ENCODE assay signal across 25 cellular contexts in the genomic region with DNA sequence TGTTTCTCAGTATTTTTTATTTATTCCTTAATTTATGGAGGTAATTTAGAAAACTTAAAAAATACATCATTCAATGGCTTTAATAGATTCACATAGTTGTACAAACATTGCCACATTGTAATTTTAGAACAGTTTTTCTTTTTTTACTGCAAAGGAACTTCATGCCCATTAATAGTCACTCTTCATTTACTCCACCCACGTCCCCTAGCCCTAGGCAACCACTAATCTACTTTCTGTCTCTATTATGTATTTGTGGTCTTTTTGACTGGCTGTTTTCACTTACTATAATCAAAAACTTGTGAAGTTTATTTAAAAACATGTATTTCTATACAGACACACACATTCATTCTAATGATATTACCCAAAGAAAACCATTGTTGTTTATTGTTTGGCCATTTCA.
"Had no signal": no experiment of that assay in that cellular context is flagged by ENCODE, and none has a peak within 500 bp of the region (broad histone marks: within the 10 kb centered on the region; RNA-seq: fewer than 3 reads in every experiment).

No MANE protein-coding gene starts in this region.

- H3K36me3 ChIP-seq: esophagus squamous epithelium, gastrocnemius medialis, left lung, right atrium auricular region, transverse colon, vagina had no signal

- H3K27ac Mint-ChIP-seq: activated CD4-positive, alpha-beta memory T cell treated with anti-CD3 and anti-CD28 coated beads for 36 hours; activated naive CD8-positive, alpha-beta T cell treated with anti-CD3 and anti-CD28 coated beads for 36 hours; activated T-helper 1 cell treated with anti-CD3 and anti-CD28 coated beads, Interleukin-12 subunit alpha, Interleukin-12 subunit beta, Interleukin-2, Interleukin-4 antibody, amounts not matched to agents 30 ng/mL and 10 ng/mL and 1 ng/mL, durations not matched to agents 14 hours and 24 hours and 36 hours; effector memory CD8-positive, alpha-beta T cell; naive B cell; progenitor cell of endocrine pancreas; stimulated activated naive CD8-positive, alpha-beta T cell treated with anti-CD3 and anti-CD28 coated beads, Interleukin-15, Interleukin-2, amounts not matched to agents 100 ng/mL and 50 ng/mL, for 24 hours; WTC11 had no signal

- H3K27ac ChIP-seq: body of pancreas, esophagus squamous epithelium, gastrocnemius medialis, right atrium auricular region, skin epidermis, transverse colon, vagina had no signal

- H3K9me3 ChIP-seq: body of pancreas, esophagus squamous epithelium, gastrocnemius medialis, left lung, right atrium auricular region, transverse colon, vagina had no signal

- H3K27me3 Mint-ChIP-seq: activated CD4-positive, alpha-beta memory T cell treated with anti-CD3 and anti-CD28 coated beads for 36 hours; activated naive CD8-positive, alpha-beta T cell treated with anti-CD3 and anti-CD28 coated beads for 36 hours; effector memory CD8-positive, alpha-beta T cell; naive B cell; progenitor cell of endocrine pancreas; stimulated activated naive CD8-positive, alpha-beta T cell treated with anti-CD3 and anti-CD28 coated beads, Interleukin-15, Interleukin-2, amounts not matched to agents 100 ng/mL and 50 ng/mL, for 24 hours had no signal

- H3K4me3 ChIP-seq: body of pancreas, esophagus squamous epithelium, gastrocnemius medialis, left lung, right atrium auricular region, skin epidermis, transverse colon, vagina had no signal

- H3K4me1 Mint-ChIP-seq: activated naive CD8-positive, alpha-beta T cell treated with anti-CD3 and anti-CD28 coated beads for 36 hours; naive B cell; WTC11 had no signal

- H3K9me3 Mint-ChIP-seq: activated T-helper 1 cell treated with anti-CD3 and anti-CD28 coated beads, Interleukin-12 subunit alpha, Interleukin-12 subunit beta, Interleukin-2, Interleukin-4 antibody, amounts not matched to agents 30 ng/mL and 10 ng/mL and 1 ng/mL, durations not matched to agents 14 hours and 24 hours and 36 hours; effector memory CD8-positive, alpha-beta T cell had no signal

- ATAC-seq: body of pancreas; effector memory CD8-positive, alpha-beta T cell; gastrocnemius medialis; left lung; WTC11 had no signal

- H3K36me3 Mint-ChIP-seq: activated CD4-positive, alpha-beta memory T cell treated with anti-CD3 and anti-CD28 coated beads for 36 hours; activated naive CD8-positive, alpha-beta T cell treated with anti-CD3 and anti-CD28 coated beads for 36 hours; naive B cell had no signal

- H3K4me3 Mint-ChIP-seq: activated CD4-positive, alpha-beta memory T cell treated with anti-CD3 and anti-CD28 coated beads for 36 hours; activated naive CD8-positive, alpha-beta T cell treated with anti-CD3 and anti-CD28 coated beads for 36 hours; activated T-helper 1 cell treated with anti-CD3 and anti-CD28 coated beads, Interleukin-12 subunit alpha, Interleukin-12 subunit beta, Interleukin-2, Interleukin-4 antibody, amounts not matched to agents 30 ng/mL and 10 ng/mL and 1 ng/mL, durations not matched to agents 14 hours and 24 hours and 36 hours; effector memory CD8-positive, alpha-beta T cell; naive B cell; neural crest cell; stimulated activated naive CD8-positive, alpha-beta T cell treated with anti-CD3 and anti-CD28 coated beads, Interleukin-15, Interleukin-2, amounts not matched to agents 100 ng/mL and 50 ng/mL, for 24 hours; WTC11 had no signal

- DNase-seq: activated CD4-positive, alpha-beta memory T cell treated with anti-CD3 and anti-CD28 coated beads for 36 hours; activated CD4-positive, alpha-beta T cell treated with anti-CD3 and anti-CD28 coated beads for 4 hours; activated naive CD8-positive, alpha-beta T cell treated with anti-CD3 and anti-CD28 coated beads for 36 hours; activated T-cell treated with anti-CD3 and anti-CD28 coated beads for 4 hours; amygdala; body of pancreas; caudate nucleus; effector memory CD8-positive, alpha-beta T cell; esophagus squamous epithelium; gastrocnemius medialis; head of caudate nucleus; left lung; naive B cell; stimulated activated CD4-positive, alpha-beta T cell treated with anti-CD3 and anti-CD28 coated beads, Interleukin-15, amount 100 ng/mL, for 24 hours; stimulated activated CD4-positive, alpha-beta T cell treated with anti-CD3 and anti-CD28 coated beads, Interleukin-2, amount 100 ng/mL, for 48 hours; T-helper 2 cell; transverse colon had no signal

- H3K27me3 ChIP-seq: body of pancreas, esophagus squamous epithelium, gastrocnemius medialis, left lung, right atrium auricular region, transverse colon, vagina had no signal

- H3K4me1 ChIP-seq: esophagus squamous epithelium, gastrocnemius medialis, left lung, right atrium auricular region, transverse colon, vagina had no signal
